In genomic region chr6:80006541-80006940, GRCh38 we compare ENCODE assay signal across 23 cellular contexts. TPM values are rescaled to one million over a fixed set of nuclear protein-coding genes. Genes with fewer than 3 reads are reported as not detected.
DNase-seq lines count a peak whose midpoint lies in the region; ATAC-seq and TF ChIP-seq lines count a peak whose summit lies in the region.
"Had no signal": no experiment of that assay in that cellular context is flagged by ENCODE, and none has a peak within 500 bp of the region (broad histone marks: within the 10 kb centered on the region; RNA-seq: fewer than 3 reads in every experiment).

No MANE protein-coding gene starts in this region.

- H3K36me3 ChIP-seq in OCI-LY1 (ENCODE audit: insufficient read depth, low read length) = peaks cover 52% of the 10 kb centered on the region
- no peaks in the 10 kb centered on the region for H3K36me3 ChIP-seq in CD8-positive, alpha-beta T cell (ENCODE audit: insufficient read depth, low read length)
- H3K36me3 ChIP-seq: adrenal gland, brain microvascular endothelial cell, Peyer's patch, thoracic aorta had no signal

- DNase-seq in activated T-cell treated with anti-CD3 and anti-CD28 coated beads, Interleukin-2, amount 50 U/mL, for 72 hours = no peak
- no peak for DNase-seq in activated T-cell treated with anti-CD3 and anti-CD28 coated beads, Interleukin-2, amount 50 U/mL, for 24 hours
- no peak for DNase-seq in CD8-positive, alpha-beta T cell
- no peak for DNase-seq in SHP77 (lab: John Stamatoyannopoulos, UW)
- DNase-seq: ACHN; activated CD4-positive, alpha-beta T cell treated with anti-CD3 and anti-CD28 coated beads for 1 hour; activated naive CD4-positive, alpha-beta T cell; activated T-cell treated with anti-CD3 and anti-CD28 coated beads, Interleukin-2, amount 50 U/mL, for 4 hours; adrenal gland; brain microvascular endothelial cell; Caco-2; left ventricle myocardium superior; NCI-H146; occipital lobe; Peyer's patch; SIG-M5; stimulated activated naive CD4-positive, alpha-beta T cell treated with Interleukin-2 at 50 U/mL for 16 hours had no signal

- no peaks in the 10 kb centered on the region for H3K9me3 Mint-ChIP-seq in activated T-cell treated with anti-CD3 and anti-CD28 coated beads, Interleukin-2, amount 50 U/mL, for 72 hours
- H3K9me3 Mint-ChIP-seq in activated T-cell treated with anti-CD3 and anti-CD28 coated beads, Interleukin-2, amount 50 U/mL, for 24 hours = no peaks in the 10 kb centered on the region
- H3K9me3 Mint-ChIP-seq in brain = no peaks in the 10 kb centered on the region
- H3K9me3 Mint-ChIP-seq in CD8-positive, alpha-beta T cell = no peaks in the 10 kb centered on the region
- H3K9me3 Mint-ChIP-seq: activated T-cell treated with anti-CD3 and anti-CD28 coated beads, Interleukin-2, amount 50 U/mL, for 4 hours had no signal

- peaks cover 9 to 38% of the 10 kb centered on the region in 2 donors for H3K36me3 Mint-ChIP-seq in activated T-cell treated with anti-CD3 and anti-CD28 coated beads, Interleukin-2, amount 50 U/mL, for 72 hours (ENCODE audit: insufficient read depth in 2 of 2)
- H3K36me3 Mint-ChIP-seq in activated T-cell treated with anti-CD3 and anti-CD28 coated beads, Interleukin-2, amount 50 U/mL, for 24 hours (ENCODE audit: low read depth) = peaks cover 48% of the 10 kb centered on the region
- no peaks in the 10 kb centered on the region for H3K36me3 Mint-ChIP-seq in brain
- H3K36me3 Mint-ChIP-seq in CD8-positive, alpha-beta T cell = peaks cover 4% of the 10 kb centered on the region

- POLR2A ChIA-PET in CD8-positive, alpha-beta T cell (lab: Charles Lee) = no interaction called here

- no peak for TF ChIP-seq CTCF in OCI-LY1 (IDR thresholded peaks at IDR 0.05; ENCODE audit: low read length)
- TF ChIP-seq CTCF in brain (conservative IDR thresholded peaks at IDR 0.05) = no peak
- TF ChIP-seq CTCF in CD8-positive, alpha-beta T cell (IDR thresholded peaks at IDR 0.05) = no peak

- no peak overlapping the region for H3K27ac Mint-ChIP-seq in activated T-cell treated with anti-CD3 and anti-CD28 coated beads, Interleukin-2, amount 50 U/mL, for 72 hours
- H3K27ac Mint-ChIP-seq in activated T-cell treated with anti-CD3 and anti-CD28 coated beads, Interleukin-2, amount 50 U/mL, for 24 hours = no peak overlapping the region
- no peak overlapping the region for H3K27ac Mint-ChIP-seq in brain
- H3K27ac Mint-ChIP-seq in CD8-positive, alpha-beta T cell = no peak overlapping the region

- no peak overlapping the region for H3K9ac ChIP-seq in OCI-LY1 (ENCODE audit: low read length)
- H3K9ac ChIP-seq: KMS-11 had no signal

- no peaks in the 10 kb centered on the region for H3K27me3 ChIP-seq in OCI-LY1 (ENCODE audit: insufficient read depth, low read length)
- H3K27me3 ChIP-seq in CD8-positive, alpha-beta T cell (ENCODE audit: insufficient read depth, low read length) = no peaks in the 10 kb centered on the region
- H3K27me3 ChIP-seq: adrenal gland, brain microvascular endothelial cell, Peyer's patch had no signal

- H3K4me1 Mint-ChIP-seq in activated T-cell treated with anti-CD3 and anti-CD28 coated beads, Interleukin-2, amount 50 U/mL, for 72 hours (ENCODE audit: low read depth) = peaks cover 30% of the 10 kb centered on the region
- H3K4me1 Mint-ChIP-seq in activated T-cell treated with anti-CD3 and anti-CD28 coated beads, Interleukin-2, amount 50 U/mL, for 24 hours (ENCODE audit: low read depth) = peaks cover 22% of the 10 kb centered on the region
- peaks cover 40% of the 10 kb centered on the region for H3K4me1 Mint-ChIP-seq in brain
- peaks cover 24% of the 10 kb centered on the region for H3K4me1 Mint-ChIP-seq in CD8-positive, alpha-beta T cell (ENCODE audit: low read depth)

- no peak for ATAC-seq in activated T-cell treated with anti-CD3 and anti-CD28 coated beads, Interleukin-2, amount 50 U/mL, for 72 hours (replicated peaks in 1 of 2)
- no peak for ATAC-seq in GM18498 (IDR thresholded peaks at IDR 0.05; ENCODE audit: unreplicated experiment)
- no peak for ATAC-seq in HG02973 (IDR thresholded peaks at IDR 0.05; ENCODE audit: unreplicated experiment)
- ATAC-seq in CD8-positive, alpha-beta T cell = no peak
- ATAC-seq: activated T-cell treated with anti-CD3 and anti-CD28 coated beads, Interleukin-2, amount 50 U/mL, for 4 hours; left ventricle myocardium superior had no signal

- no peak overlapping the region for H3K27ac ChIP-seq in OCI-LY1 (ENCODE audit: low read depth, low read length, poor library complexity, severe bottlenecking)
- H3K27ac ChIP-seq in CD8-positive, alpha-beta T cell (ENCODE audit: low read depth, low read length) = no peak overlapping the region
- H3K27ac ChIP-seq: adrenal gland, brain microvascular endothelial cell, KMS-11, Peyer's patch, thoracic aorta had no signal

- H3K27me3 Mint-ChIP-seq in activated T-cell treated with anti-CD3 and anti-CD28 coated beads, Interleukin-2, amount 50 U/mL, for 72 hours (ENCODE audit: low read depth) = no peaks in the 10 kb centered on the region
- H3K27me3 Mint-ChIP-seq in activated T-cell treated with anti-CD3 and anti-CD28 coated beads, Interleukin-2, amount 50 U/mL, for 24 hours = no peaks in the 10 kb centered on the region
- peaks cover 6% of the 10 kb centered on the region for H3K27me3 Mint-ChIP-seq in brain
- H3K27me3 Mint-ChIP-seq in CD8-positive, alpha-beta T cell (ENCODE audit: low read depth) = no peaks in the 10 kb centered on the region

- peak overlapping the region; percentile 81; the same call in 1 of the 2 replicates for H3K4me2 ChIP-seq in OCI-LY1 (ENCODE audit: low read length)

- H3K9me3 ChIP-seq in OCI-LY1 (ENCODE audit: low read length) = no peaks in the 10 kb centered on the region
- H3K9me3 ChIP-seq in CD8-positive, alpha-beta T cell (ENCODE audit: low read length) = no peaks in the 10 kb centered on the region
- H3K9me3 ChIP-seq: adrenal gland, Caco-2, Peyer's patch, thoracic aorta had no signal

- CTCF ChIA-PET in CD8-positive, alpha-beta T cell (lab: Charles Lee) = interaction anchor here (1.0 to 1.4 kb wide), 2 partner anchors 57 to 100 kb away, joined by 3 to 6 read pairs; partner anchors contain the start of gene BCKDHB

- H3K4me1 ChIP-seq in OCI-LY1 (ENCODE audit: insufficient read depth, low read length, severe bottlenecking) = peaks cover 23% of the 10 kb centered on the region
- H3K4me1 ChIP-seq in CD8-positive, alpha-beta T cell (ENCODE audit: insufficient read depth, low read length) = peaks cover 11% of the 10 kb centered on the region

- H2AFZ ChIP-seq in OCI-LY1 (ENCODE audit: low read length) = no peak overlapping the region

- H3F3A ChIP-seq in OCI-LY1 (ENCODE audit: insufficient read depth, low read length) = no peaks in the 10 kb centered on the region

- no peaks in the 10 kb centered on the region for H3K9me2 ChIP-seq in OCI-LY1 (ENCODE audit: low read depth, low read length)

- H3K4me3 Mint-ChIP-seq in activated T-cell treated with anti-CD3 and anti-CD28 coated beads, Interleukin-2, amount 50 U/mL, for 72 hours = peak overlapping the region; percentile 87 to 93
- no peak overlapping the region for H3K4me3 Mint-ChIP-seq in activated T-cell treated with anti-CD3 and anti-CD28 coated beads, Interleukin-2, amount 50 U/mL, for 24 hours
- H3K4me3 Mint-ChIP-seq in brain = peak overlapping the region in 3 of 5 experiments; percentile 51 to 92 (median 89)
- H3K4me3 Mint-ChIP-seq in CD8-positive, alpha-beta T cell = no peak overlapping the region
- H3K4me3 Mint-ChIP-seq: activated T-cell treated with anti-CD3 and anti-CD28 coated beads, Interleukin-2, amount 50 U/mL, for 4 hours had no signal

- H4K20me1 ChIP-seq in OCI-LY1 (ENCODE audit: insufficient read depth, low read length) = no peaks in the 10 kb centered on the region

- intact Hi-C loops in CD8-positive, alpha-beta T cell (cut with DNase I, micrococcal nuclease) = loop anchor here in 1 of 2 experiments (10.0 kb wide), 1 partner anchor 772 kb away; the partner anchor contains the start of gene HMGN3

- H3K4me3 ChIP-seq in OCI-LY1 (ENCODE audit: low read depth, low read length, poor library complexity, severe bottlenecking) = no peak overlapping the region
- no peak overlapping the region for H3K4me3 ChIP-seq in CD8-positive, alpha-beta T cell (ENCODE audit: low read depth, low read length)
- H3K4me3 ChIP-seq: adrenal gland, Peyer's patch, thoracic aorta had no signal

- peaks cover 12% of the 10 kb centered on the region for H3K79me2 ChIP-seq in OCI-LY1 (ENCODE audit: insufficient read depth, low read length)

RNA-seq across cellular contexts. Expression of gene TTK, which starts 2.1 kb away (rescaled TPM):
- total RNA-seq in activated T-cell treated with anti-CD3 and anti-CD28 coated beads, Interleukin-2, amount 50 U/mL, for 72 hours = 10 to 100 TPM; 34.8 to 37.9 TPM
- polyA plus RNA-seq in brain (ENCODE audit: insufficient read depth, low read depth, low replicate concordance) = 12.8 TPM
- total RNA-seq in CD8-positive, alpha-beta T cell = under 1 TPM; 0.30 to 0.97 TPM

RNA-seq across cellular contexts. Expression of gene ELOVL4, which starts 59.2 kb away (rescaled TPM):
- total RNA-seq in activated T-cell treated with anti-CD3 and anti-CD28 coated beads, Interleukin-2, amount 50 U/mL, for 72 hours = 1 to 10 TPM; 1.8 to 2.1 TPM
- 9.4 TPM for polyA plus RNA-seq in brain (ENCODE audit: insufficient read depth, low read depth, low replicate concordance)
- 1 to 10 TPM; 1.7 to 2.0 TPM for total RNA-seq in CD8-positive, alpha-beta T cell

Comparison
In these comparisons a context has a peak if more than half of its experiments do, and no peak if none do; other contexts are left out.
1. H3K4me3 Mint-ChIP-seq: peak in activated T-cell treated with anti-CD3 and anti-CD28 coated beads, Interleukin-2, amount 50 U/mL, for 72 hours (2 of 2) and brain (3 of 5); none in activated T-cell treated with anti-CD3 and anti-CD28 coated beads, Interleukin-2, amount 50 U/mL, for 24 hours (single experiment) and CD8-positive, alpha-beta T cell (single experiment).
2. RNA of gene TTK, which starts 2.1 kb away (total RNA-seq): 34.8 to 37.9 TPM in activated T-cell treated with anti-CD3 and anti-CD28 coated beads, Interleukin-2, amount 50 U/mL, for 72 hours; 0.30 to 0.97 TPM in CD8-positive, alpha-beta T cell; every median in the first group is over 10 times any median in the second.